ENCODE assay signal across 1 cellular context in genomic region chr10:34811126-34811967, GRCh38.
TF ChIP-seq lines count a peak whose summit lies in the region.

No MANE protein-coding gene starts in this region.

TF ChIP-seq in A549, 52 proteins besides CTCF, POLR2A, EP300 and RAD21 (continued from another document):
- no peak for TF ChIP-seq ZSCAN20 (CRISPR knock-in tag; IDR thresholded peaks at IDR 0.05)
- no peak for TF ChIP-seq TP53 (CRISPR knock-in tag; IDR thresholded peaks at IDR 0.05)
- TF ChIP-seq ATOH8 (CRISPR knock-in tag; IDR thresholded peaks at IDR 0.05; ENCODE audit: low read depth), result no peak
- no peak for TF ChIP-seq CBX8 (IDR thresholded peaks at IDR 0.05)
- TF ChIP-seq EHF (CRISPR knock-in tag; IDR thresholded peaks at IDR 0.05), result no peak
- no peak for TF ChIP-seq POLR2AphosphoS2 (conservative IDR thresholded peaks at IDR 0.05; ENCODE audit: low read length)
